8 cellular contexts compared by ENCODE assay signal in genomic region chr19:41299755-41300089, GRCh38. TPM values are rescaled to one million over a fixed set of nuclear protein-coding genes. Genes with fewer than 3 reads are reported as not detected.
DNase-seq lines count a peak whose midpoint lies in the region; ATAC-seq and TF ChIP-seq lines count a peak whose summit lies in the region.

No MANE protein-coding gene starts in this region.

- no TSS peak for BruUV-seq in Caco-2 (replicated peaks; lab: Mats Ljungman, UMichigan)

- peaks cover 9% of the 10 kb centered on the region for H3K4me1 ChIP-seq in Caco-2

- H3K36me3 Mint-ChIP-seq in effector memory CD8-positive, alpha-beta T cell (ENCODE audit: insufficient read depth), result peaks cover 98% of the 10 kb centered on the region
- H3K36me3 Mint-ChIP-seq in Caco-2 (ENCODE audit: insufficient read depth, unreplicated experiment), result peaks cover 99% of the 10 kb centered on the region

- H3K27me3 ChIP-seq in Caco-2 (replicated peaks; ENCODE audit: control insufficient read depth, insufficient read depth, low read length), result no peaks in the 10 kb centered on the region

- ATAC-seq in effector memory CD8-positive, alpha-beta T cell (replicated peaks), result no peak
- ATAC-seq in omental fat pad (ENCODE audit: low FRiP score) (no peak), GM18517 (IDR thresholded peaks at IDR 0.05; ENCODE audit: unreplicated experiment) (no peak)

- intact Hi-C loops in Caco-2 (cut with micrococcal nuclease; ENCODE audit: unreplicated experiment), result no loop called here

- no peak for TF ChIP-seq CTCF in omental fat pad (IDR thresholded peaks at IDR 0.05)
- TF ChIP-seq CTCF in Caco-2 (IDR thresholded peaks at IDR 0.05; ENCODE audit: insufficient read depth in 1 of 2, low read depth in 1 of 2, low read length in 1 of 2, severe bottlenecking in 1 of 2, unreplicated experiment in 1 of 2), result no peak

- peak; percentile 16 for DNase-seq in DMS79 treated with DMSO at 0.1 percent for 48 hours (lab: John Stamatoyannopoulos, UW)
- DNase-seq in RKO (ENCODE audit: low spot score), result peak; percentile 46
- DNase-seq in effector memory CD8-positive, alpha-beta T cell, result peak; percentile 45 to 52 (median 47)
- DNase-seq in omental fat pad (ENCODE audit: low spot score), result peak; percentile 36
- no peak for DNase-seq in Caco-2
- no peak for DNase-seq in NCI-H524 (lab: John Stamatoyannopoulos, UW)
- no peak for DNase-seq in DMS114 treated with DMSO at 0.1 percent for 48 hours (lab: John Stamatoyannopoulos, UW; ENCODE audit: unreplicated experiment)

- H3K4me3 ChIP-seq in Caco-2 (ENCODE audit: low read depth, low read length), result no peak overlapping the region

- H3K9me3 ChIP-seq in Caco-2, result no peaks in the 10 kb centered on the region

- H3K4me3 Mint-ChIP-seq in effector memory CD8-positive, alpha-beta T cell, result peak overlapping the region; percentile 30 to 46
- H3K4me3 Mint-ChIP-seq in Caco-2 (ENCODE audit: unreplicated experiment), result no peak overlapping the region

- peaks cover 12% of the 10 kb centered on the region for H3K36me3 ChIP-seq in Caco-2 (ENCODE audit: control insufficient read depth, insufficient read depth, low read length)

- CTCF ChIA-PET in Caco-2 (lab: Charles Lee), result no interaction called here

- POLR2A ChIA-PET in Caco-2 (lab: Charles Lee), result no interaction called here

- H3K4me1 Mint-ChIP-seq in effector memory CD8-positive, alpha-beta T cell (ENCODE audit: low read depth in 2 of 2), result peaks cover 77 to 92% of the 10 kb centered on the region in 2 donors
- H3K4me1 Mint-ChIP-seq in Caco-2 (ENCODE audit: low read depth, unreplicated experiment), result peaks cover 6% of the 10 kb centered on the region

- no peaks in the 10 kb centered on the region for H3K27me3 Mint-ChIP-seq in effector memory CD8-positive, alpha-beta T cell
- no peaks in the 10 kb centered on the region for H3K27me3 Mint-ChIP-seq in Caco-2 (ENCODE audit: insufficient read depth, unreplicated experiment)

- H3K27ac Mint-ChIP-seq in effector memory CD8-positive, alpha-beta T cell, result peak overlapping the region; percentile 94 to 97
- H3K27ac Mint-ChIP-seq in Caco-2 (ENCODE audit: unreplicated experiment), result no peak overlapping the region

- no peaks in the 10 kb centered on the region for H3K9me3 Mint-ChIP-seq in effector memory CD8-positive, alpha-beta T cell
- H3K9me3 Mint-ChIP-seq in Caco-2 (ENCODE audit: unreplicated experiment), result no peaks in the 10 kb centered on the region

RNA-seq across cellular contexts. Expression of gene CCDC97, which starts 10.2 kb away (rescaled TPM):
- total RNA-seq in omental fat pad (10 to 100 TPM; 11.8 to 16.6 (median 13.9) TPM), Caco-2 (2022) (47.1 and 47.8 TPM in 2 replicates)

RNA-seq across cellular contexts. Expression of gene HNRNPUL1, which starts 35.5 kb away (rescaled TPM):
- total RNA-seq in omental fat pad, result 100 to 1,000 TPM in 3 of 4 donors, 10 to 100 TPM in 1; 92.5 to 173 (median 117) TPM
- total RNA-seq in Caco-2 (2022), result 322 and 324 TPM in 2 replicates

RNA-seq across cellular contexts. Expression of gene TGFB1, which starts 54.0 kb away (rescaled TPM):
- total RNA-seq in omental fat pad (10 to 100 TPM; 17.6 to 43.0 (median 25.2) TPM), Caco-2 (2022) (15.0 and 15.3 TPM in 2 replicates)

Comparison
In these comparisons a context has a peak if more than half of its experiments do, and no peak if none do; other contexts are left out.
1. DNase-seq: peak in DMS79 treated with DMSO at 0.1 percent for 48 hours (single experiment), RKO (single experiment), effector memory CD8-positive, alpha-beta T cell (3 of 3) and omental fat pad (single experiment); none in Caco-2 (0 of 2), NCI-H524 (0 of 2) and DMS114 treated with DMSO at 0.1 percent for 48 hours (single experiment).